1 cellular context compared by ENCODE assay signal in the genomic region with DNA sequence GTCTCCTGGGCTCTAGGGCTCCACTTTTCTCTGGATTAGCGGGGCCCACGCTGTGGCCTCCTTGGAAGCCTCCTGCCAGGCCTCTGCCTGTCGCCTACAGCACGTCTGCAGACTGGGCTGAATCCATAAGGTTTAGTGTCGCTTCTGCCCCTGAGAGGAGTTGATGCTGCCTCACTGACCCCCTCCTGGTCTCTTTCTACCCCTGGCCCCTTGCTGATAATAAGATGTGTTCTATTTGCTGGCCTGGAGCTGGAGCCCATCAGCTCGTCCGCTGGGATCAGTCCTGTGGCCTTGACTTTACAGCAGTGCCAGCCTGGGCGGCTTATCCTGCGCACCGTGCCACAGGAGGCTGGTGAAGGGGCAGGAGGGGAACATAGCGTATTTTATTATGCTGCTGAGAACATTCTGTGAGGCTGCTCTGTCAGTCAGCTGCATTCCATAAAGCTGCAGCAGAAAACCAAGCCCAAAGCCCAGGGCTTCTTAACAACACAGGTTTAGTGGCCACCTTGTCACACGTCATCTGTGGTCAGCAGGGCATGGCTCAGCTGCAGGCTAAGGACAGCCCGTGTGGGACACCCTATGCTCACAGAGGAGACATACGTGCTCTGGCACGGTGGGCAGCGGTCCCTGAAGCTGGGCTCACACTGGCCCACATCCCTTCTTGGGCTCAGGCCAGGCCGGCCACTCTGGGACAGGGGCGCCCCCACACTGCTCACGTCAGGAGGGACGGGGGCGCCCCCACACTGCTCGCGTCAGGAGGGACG.
TF ChIP-seq lines count a peak whose summit lies in the region.

No MANE protein-coding gene starts in this region.

TF ChIP-seq in HepG2, 621 proteins besides CTCF, POLR2A, EP300 and RAD21:
- TF ChIP-seq ZNF335 (CRISPR knock-in tag; IDR thresholded peaks at IDR 0.05): no peak
- TF ChIP-seq GATA4 (IDR thresholded peaks at IDR 0.05; ENCODE audit: borderline replicate concordance, low read depth): no peak
- TF ChIP-seq, protein P1, sequence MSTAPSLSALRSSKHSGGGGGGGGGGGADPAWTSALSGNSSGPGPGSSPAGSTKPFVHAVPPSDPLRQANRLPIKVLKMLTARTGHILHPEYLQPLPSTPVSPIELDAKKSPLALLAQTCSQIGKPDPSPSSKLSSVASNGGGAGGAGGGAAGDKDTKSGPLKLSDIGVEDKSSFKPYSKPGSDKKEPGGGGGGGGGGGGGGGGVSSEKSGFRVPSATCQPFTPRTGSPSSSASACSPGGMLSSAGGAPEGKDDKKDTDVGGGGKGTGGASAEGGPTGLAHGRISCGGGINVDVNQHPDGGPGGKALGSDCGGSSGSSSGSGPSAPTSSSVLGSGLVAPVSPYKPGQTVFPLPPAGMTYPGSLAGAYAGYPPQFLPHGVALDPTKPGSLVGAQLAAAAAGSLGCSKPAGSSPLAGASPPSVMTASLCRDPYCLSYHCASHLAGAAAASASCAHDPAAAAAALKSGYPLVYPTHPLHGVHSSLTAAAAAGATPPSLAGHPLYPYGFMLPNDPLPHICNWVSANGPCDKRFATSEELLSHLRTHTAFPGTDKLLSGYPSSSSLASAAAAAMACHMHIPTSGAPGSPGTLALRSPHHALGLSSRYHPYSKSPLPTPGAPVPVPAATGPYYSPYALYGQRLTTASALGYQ (CRISPR knock-in tag; IDR thresholded peaks at IDR 0.05): no peak
